ENCODE assay signal across 9 cellular contexts in genomic region chr15:90463381-90463780, GRCh38.
DNase-seq lines count a peak whose midpoint lies in the region; ATAC-seq and TF ChIP-seq lines count a peak whose summit lies in the region.
"Had no signal": no experiment of that assay in that cellular context is flagged by ENCODE, and none has a peak within 500 bp of the region (broad histone marks: within the 10 kb centered on the region; RNA-seq: fewer than 3 reads in every experiment).

No MANE protein-coding gene starts in this region.

- no peaks in the 10 kb centered on the region for H3K9me3 ChIP-seq in mucosa of descending colon
- H3K9me3 ChIP-seq in CD8-positive, alpha-beta memory T cell (ENCODE audit: low read length): no peaks in the 10 kb centered on the region

- POLR2A ChIA-PET in CD8-positive, alpha-beta memory T cell (lab: Charles Lee): no interaction called here

- no peak overlapping the region for H3K4me3 ChIP-seq in KMS-11 (IDR thresholded peaks at IDR 0.05; ENCODE audit: insufficient read depth, low read depth, low read length)
- H3K4me3 ChIP-seq in mucosa of descending colon: no peak overlapping the region
- no peak overlapping the region for H3K4me3 ChIP-seq in CD8-positive, alpha-beta memory T cell (ENCODE audit: low read length)

- H3K27ac Mint-ChIP-seq in effector memory CD8-positive, alpha-beta T cell: peak overlapping the region; percentile 3 to 58
- peak overlapping the region in 3 of 8 donors; percentile 9 to 35 (median 14) for H3K27ac Mint-ChIP-seq in CD8-positive, alpha-beta memory T cell

- no peak overlapping the region for H2AFZ ChIP-seq in KMS-11 (ENCODE audit: low read depth)

- H3K27me3 ChIP-seq in KMS-11 (ENCODE audit: insufficient read depth, low read depth): no peaks in the 10 kb centered on the region
- H3K27me3 ChIP-seq in CD8-positive, alpha-beta memory T cell (ENCODE audit: insufficient read depth, low read length, poor library complexity, severe bottlenecking): no peaks in the 10 kb centered on the region

- no peak for TF ChIP-seq CTCF in KMS-11 (conservative IDR thresholded peaks at IDR 0.05; ENCODE audit: low read depth, low read length)
- TF ChIP-seq CTCF in mucosa of descending colon (IDR thresholded peaks at IDR 0.05): no peak

- no peak for ATAC-seq in effector memory CD8-positive, alpha-beta T cell (replicated peaks)
- peak; percentile 12 for ATAC-seq in mucosa of descending colon
- no peak for ATAC-seq in HG03039 (IDR thresholded peaks at IDR 0.05; ENCODE audit: unreplicated experiment)
- ATAC-seq in HG02970 (IDR thresholded peaks at IDR 0.05; ENCODE audit: low FRiP score, unreplicated experiment): no peak
- no peak for ATAC-seq in HG03439 (IDR thresholded peaks at IDR 0.05; ENCODE audit: unreplicated experiment)

- no peak overlapping the region for H3K9ac ChIP-seq in KMS-11

- no peaks in the 10 kb centered on the region for H4K20me1 ChIP-seq in KMS-11 (ENCODE audit: insufficient read depth)

- intact Hi-C loops in mucosa of descending colon (cut with DNase I, micrococcal nuclease): no loop called here

- peak overlapping the region; percentile 34 for H3K27ac ChIP-seq in KMS-11
- H3K27ac ChIP-seq in CD8-positive, alpha-beta memory T cell (ENCODE audit: low read depth, low read length): no peak overlapping the region

- H3K79me2 ChIP-seq in KMS-11 (ENCODE audit: insufficient read depth, low read depth): no peaks in the 10 kb centered on the region

- H3K4me1 Mint-ChIP-seq in effector memory CD8-positive, alpha-beta T cell (ENCODE audit: low read depth in 2 of 2): peaks cover 4 to 20% of the 10 kb centered on the region in 2 donors
- peaks cover 15 to 23% (median 16%) of the 10 kb centered on the region in 3 donors for H3K4me1 Mint-ChIP-seq in CD8-positive, alpha-beta memory T cell

- H3K4me2 ChIP-seq in KMS-11: peak overlapping the region; percentile 59; the same call in 1 of the 2 replicates

- H3K27me3 Mint-ChIP-seq in effector memory CD8-positive, alpha-beta T cell: no peaks in the 10 kb centered on the region
- H3K27me3 Mint-ChIP-seq in CD8-positive, alpha-beta memory T cell: no peaks in the 10 kb centered on the region

- no peaks in the 10 kb centered on the region for H3K9me3 Mint-ChIP-seq in effector memory CD8-positive, alpha-beta T cell
- H3K9me3 Mint-ChIP-seq in CD8-positive, alpha-beta memory T cell: no peaks in the 10 kb centered on the region

- peaks cover 63% of the 10 kb centered on the region for H3K36me3 Mint-ChIP-seq in effector memory CD8-positive, alpha-beta T cell (ENCODE audit: insufficient read depth)
- peaks cover 6 to 90% (median 23%) of the 10 kb centered on the region in 3 donors for H3K36me3 Mint-ChIP-seq in CD8-positive, alpha-beta memory T cell

- H3K4me1 ChIP-seq in KMS-11 (ENCODE audit: low read depth, poor library complexity, severe bottlenecking) (peaks cover 26% of the 10 kb centered on the region), mucosa of descending colon (ENCODE audit: low read depth) (peaks cover 3% of the 10 kb centered on the region)
- no peaks in the 10 kb centered on the region for H3K4me1 ChIP-seq in CD8-positive, alpha-beta memory T cell (ENCODE audit: insufficient read depth, low read length)

- H3K4me3 Mint-ChIP-seq in effector memory CD8-positive, alpha-beta T cell: no peak overlapping the region
- H3K4me3 Mint-ChIP-seq in CD8-positive, alpha-beta memory T cell: no peak overlapping the region

- H3K36me3 ChIP-seq in KMS-11 (ENCODE audit: insufficient read depth): 0 out of 2 replicates have a peak, but pooled peaks cover 3% of the 10 kb centered on the region
- H3K36me3 ChIP-seq in mucosa of descending colon (ENCODE audit: low read depth): no peaks in the 10 kb centered on the region
- peaks cover 19% of the 10 kb centered on the region for H3K36me3 ChIP-seq in CD8-positive, alpha-beta memory T cell (ENCODE audit: insufficient read depth, low read length)

- CTCF ChIA-PET in CD8-positive, alpha-beta memory T cell (lab: Charles Lee): interaction anchor here (0.6 kb wide), 1 partner anchor 101 kb away, joined by 3 read pairs; no protein-coding TSS in a partner anchor

- DNase-seq in AG20443 (ENCODE audit: low spot score) (peak; percentile 75), mucosa of descending colon (no peak)
- DNase-seq in effector memory CD8-positive, alpha-beta T cell: no peak
- no peak for DNase-seq in CD8-positive, alpha-beta memory T cell
- DNase-seq: NCI-H187 had no signal
